Comparison of ENCODE assay signal across 1 cellular context in the genomic region with DNA sequence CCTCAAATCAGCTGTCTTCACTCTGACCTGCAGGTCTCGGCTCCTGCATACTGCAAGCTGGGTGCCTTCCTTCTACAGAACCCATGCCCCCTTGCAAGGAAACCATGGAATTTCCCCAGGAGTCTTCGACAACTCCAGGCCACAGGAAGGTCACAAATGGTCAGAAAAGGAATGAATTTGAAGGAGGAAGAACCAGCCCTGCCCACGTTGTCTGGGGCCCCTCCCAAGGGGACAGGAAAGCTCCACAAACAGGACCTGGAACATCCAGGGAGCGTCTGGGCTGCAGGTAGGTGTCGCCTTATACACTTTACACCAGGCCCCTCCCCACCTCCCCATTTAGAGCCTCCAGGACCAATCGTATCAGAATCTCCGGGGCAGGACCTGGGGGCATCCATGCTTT.
TF ChIP-seq lines count a peak whose summit lies in the region.

No MANE protein-coding gene starts in this region.

TF ChIP-seq in HepG2, 621 proteins besides CTCF, POLR2A, EP300 and RAD21 (continued from another document):
- TF ChIP-seq, protein P1, sequence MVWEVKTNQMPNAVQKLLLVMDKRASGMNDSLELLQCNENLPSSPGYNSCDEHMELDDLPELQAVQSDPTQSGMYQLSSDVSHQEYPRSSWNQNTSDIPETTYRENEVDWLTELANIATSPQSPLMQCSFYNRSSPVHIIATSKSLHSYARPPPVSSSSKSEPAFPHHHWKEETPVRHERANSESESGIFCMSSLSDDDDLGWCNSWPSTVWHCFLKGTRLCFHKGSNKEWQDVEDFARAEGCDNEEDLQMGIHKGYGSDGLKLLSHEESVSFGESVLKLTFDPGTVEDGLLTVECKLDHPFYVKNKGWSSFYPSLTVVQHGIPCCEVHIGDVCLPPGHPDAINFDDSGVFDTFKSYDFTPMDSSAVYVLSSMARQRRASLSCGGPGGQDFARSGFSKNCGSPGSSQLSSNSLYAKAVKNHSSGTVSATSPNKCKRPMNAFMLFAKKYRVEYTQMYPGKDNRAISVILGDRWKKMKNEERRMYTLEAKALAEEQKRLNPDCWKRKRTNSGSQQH (CRISPR knock-in tag; IDR thresholded peaks at IDR 0.05; ENCODE audit: low read depth): no peak
- no peak for TF ChIP-seq JUNB (CRISPR knock-in tag; IDR thresholded peaks at IDR 0.05; ENCODE audit: borderline replicate concordance)
TF ChIP-seq in HepG2: peak in this region for 0.
